8 cellular contexts compared by ENCODE assay signal in the genomic region with DNA sequence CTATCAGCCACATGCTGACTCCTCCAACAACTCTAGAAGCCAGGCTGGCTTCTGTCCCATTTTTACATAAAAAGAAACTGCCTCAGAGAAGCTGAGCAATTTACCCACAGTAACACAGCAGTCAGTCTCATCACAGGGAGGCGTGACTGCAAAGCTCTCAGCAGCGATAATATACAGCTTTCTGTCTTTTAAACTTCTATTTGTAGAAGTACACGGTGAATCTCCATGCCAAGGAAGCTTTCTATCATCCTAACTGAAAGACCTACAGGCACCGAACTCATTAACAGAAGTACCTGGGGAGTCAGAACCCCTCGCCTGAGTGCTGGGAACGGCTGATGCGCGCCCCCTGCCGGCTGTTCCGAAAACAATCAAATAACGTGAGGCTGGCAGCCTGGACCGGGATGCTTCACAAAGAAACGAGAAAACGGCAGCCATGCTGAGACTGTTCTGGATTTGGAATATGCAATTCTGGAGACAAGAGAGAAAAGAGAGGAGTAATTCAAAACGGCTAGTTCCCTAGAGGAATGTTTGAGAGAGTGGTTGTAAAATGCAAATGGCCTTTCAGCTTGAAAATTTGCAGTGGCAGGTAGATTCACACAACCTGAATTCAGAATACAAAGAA. TPM values are rescaled to one million over a fixed set of nuclear protein-coding genes. Genes with fewer than 3 reads are reported as not detected.
DNase-seq lines count a peak whose midpoint lies in the region; ATAC-seq and TF ChIP-seq lines count a peak whose summit lies in the region.

No MANE protein-coding gene starts in this region.

- H3K4me1 ChIP-seq in cardiac muscle cell (ENCODE audit: low read depth): peaks cover 3% of the 10 kb centered on the region

- peak; percentile 79 for TF ChIP-seq CTCF in GM12873 (IDR thresholded peaks at IDR 0.05; ENCODE audit: insufficient read depth, low read depth, low read length, missing control alignments)
- peak; percentile 83 for TF ChIP-seq CTCF in cardiac muscle cell (IDR thresholded peaks at IDR 0.05; ENCODE audit: low read depth, low read length)

- no peaks in the 10 kb centered on the region for H3K27me3 Mint-ChIP-seq in activated naive CD8-positive, alpha-beta T cell treated with anti-CD3 and anti-CD28 coated beads for 36 hours

- DNase-seq in NCI-H146 (lab: John Stamatoyannopoulos, UW) (peak; percentile 74), SW480 (ENCODE audit: low spot score) (peak; percentile 74), cardiac muscle cell (ENCODE audit: low read depth in 1 of 2, low spot score in 1 of 2) (peak; percentile 87 to 90), putamen (ENCODE audit: low spot score) (peak; percentile 87)
- peak; percentile 69 for DNase-seq in activated naive CD8-positive, alpha-beta T cell treated with anti-CD3 and anti-CD28 coated beads for 36 hours

- H3K9me3 ChIP-seq in cardiac muscle cell (ENCODE audit: low read depth): no peaks in the 10 kb centered on the region

- no peaks in the 10 kb centered on the region for H3K36me3 Mint-ChIP-seq in activated naive CD8-positive, alpha-beta T cell treated with anti-CD3 and anti-CD28 coated beads for 36 hours

- no peaks in the 10 kb centered on the region for H3K36me3 ChIP-seq in cardiac muscle cell

- no peak overlapping the region for H3K4me3 ChIP-seq in cardiac muscle cell

- ATAC-seq in GM18498 (IDR thresholded peaks at IDR 0.05; ENCODE audit: unreplicated experiment) (no peak), HG03095 (IDR thresholded peaks at IDR 0.05; ENCODE audit: unreplicated experiment) (no peak)

- H3K27me3 ChIP-seq in cardiac muscle cell: peaks cover 36% of the 10 kb centered on the region

- no peak overlapping the region for H3K4me3 Mint-ChIP-seq in activated naive CD8-positive, alpha-beta T cell treated with anti-CD3 and anti-CD28 coated beads for 36 hours

- H3K27ac Mint-ChIP-seq in activated naive CD8-positive, alpha-beta T cell treated with anti-CD3 and anti-CD28 coated beads for 36 hours: no peak overlapping the region

- no peaks in the 10 kb centered on the region for H3K9me3 Mint-ChIP-seq in activated naive CD8-positive, alpha-beta T cell treated with anti-CD3 and anti-CD28 coated beads for 36 hours

- no peak overlapping the region for H3K27ac ChIP-seq in cardiac muscle cell

- H3K4me1 Mint-ChIP-seq in activated naive CD8-positive, alpha-beta T cell treated with anti-CD3 and anti-CD28 coated beads for 36 hours: peaks cover 12% of the 10 kb centered on the region

RNA-seq across cellular contexts. Expression of a gene that starts 43.5 kb away (rescaled TPM):
- total RNA-seq in activated naive CD8-positive, alpha-beta T cell treated with anti-CD3 and anti-CD28 coated beads for 36 hours: 10 to 100 TPM; 36.0 to 36.9 TPM
- 43.2 and 64.8 TPM in 2 replicates for total RNA-seq in cardiac muscle cell
- 60.7 and 69.7 TPM in 2 replicates for polyA plus RNA-seq in cardiac muscle cell
